In the genomic region with DNA sequence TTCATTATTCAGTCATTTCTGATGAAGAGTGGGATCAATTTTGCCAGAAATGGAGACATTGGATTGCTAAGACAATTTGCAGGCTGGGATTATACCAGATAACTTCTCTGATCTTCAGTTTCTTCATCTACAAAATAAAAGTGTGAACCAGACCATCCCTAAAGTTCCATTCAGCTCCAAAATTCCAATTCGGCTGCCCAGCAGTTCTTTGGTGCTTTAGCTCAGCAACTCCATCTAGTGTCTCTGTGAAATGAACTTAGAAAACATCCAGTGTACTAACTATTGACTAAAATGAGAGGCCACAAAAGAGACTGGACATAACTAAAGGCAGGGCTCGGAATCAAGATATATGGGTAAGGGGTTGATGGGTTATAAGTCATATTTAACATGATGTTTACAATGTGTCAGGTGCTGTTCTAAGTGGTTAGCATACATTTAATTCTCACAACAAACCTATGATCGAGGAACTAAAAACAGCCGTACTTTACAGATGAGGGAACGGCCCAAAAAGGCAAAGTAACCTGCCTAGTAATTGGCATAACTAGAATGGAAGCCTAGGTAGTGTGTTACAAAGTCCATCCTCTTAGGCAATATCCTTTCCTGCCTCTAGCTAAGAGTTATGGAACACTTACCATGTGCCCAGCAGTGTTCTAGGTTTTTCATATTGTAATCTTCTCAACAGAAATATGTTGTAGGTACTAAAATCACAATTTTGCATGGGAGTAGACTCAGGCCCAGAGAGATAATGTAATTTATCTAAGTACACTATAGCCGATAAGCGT, we compare ENCODE assay signal across 10 cellular contexts. TPM values are rescaled to one million over a fixed set of nuclear protein-coding genes. Genes with fewer than 3 reads are reported as not detected.
A peak's percentile ranks its signal among the peaks of the same experiment; 100 is the strongest.
DNase-seq lines count a peak whose midpoint lies in the region; ATAC-seq and TF ChIP-seq lines count a peak whose summit lies in the region.
"Had no signal": no experiment of that assay in that cellular context is flagged by ENCODE, and none has a peak within 500 bp of the region (broad histone marks: within the 10 kb centered on the region; RNA-seq: fewer than 3 reads in every experiment).

No MANE protein-coding gene starts in this region.

- CTCF ChIA-PET in activated CD8-positive, alpha-beta T cell treated with anti-CD3 and anti-CD28 coated beads, Interleukin-2, amount 10 ng/mL, durations not matched to agents 7 days and 5 days (lab: Charles Lee) = interaction anchor here (0.8 to 1.5 kb wide), 2 partner anchors 13 to 50 kb away, joined by 3 to 4 read pairs; no protein-coding TSS in a partner anchor

- no peak overlapping the region for H3K4me3 Mint-ChIP-seq in activated CD8-positive, alpha-beta T cell treated with anti-CD3 and anti-CD28 coated beads, Interleukin-2, amount 10 ng/mL, durations not matched to agents 7 days and 5 days
- H3K4me3 Mint-ChIP-seq: CD8-positive, alpha-beta memory T cell had no signal

- no peaks in the 10 kb centered on the region for H3K9me3 Mint-ChIP-seq in activated CD8-positive, alpha-beta T cell treated with anti-CD3 and anti-CD28 coated beads, Interleukin-2, amount 10 ng/mL, durations not matched to agents 7 days and 5 days (ENCODE audit: insufficient read depth)

- peaks cover 37% of the 10 kb centered on the region for H3K27me3 Mint-ChIP-seq in activated CD8-positive, alpha-beta T cell treated with anti-CD3 and anti-CD28 coated beads, Interleukin-2, amount 10 ng/mL, durations not matched to agents 7 days and 5 days (ENCODE audit: low read depth)

- ATAC-seq in HG03135 (IDR thresholded peaks at IDR 0.05; ENCODE audit: unreplicated experiment) = no peak
- ATAC-seq in HG02852 (IDR thresholded peaks at IDR 0.05; ENCODE audit: unreplicated experiment) = no peak
- ATAC-seq in activated CD8-positive, alpha-beta T cell treated with anti-CD3 and anti-CD28 coated beads, Interleukin-2, amount 10 ng/mL, durations not matched to agents 7 days and 5 days = no peak
- no peak for ATAC-seq in HG02981 (IDR thresholded peaks at IDR 0.05; ENCODE audit: unreplicated experiment)

- no peaks in the 10 kb centered on the region for H3K36me3 Mint-ChIP-seq in activated CD8-positive, alpha-beta T cell treated with anti-CD3 and anti-CD28 coated beads, Interleukin-2, amount 10 ng/mL, durations not matched to agents 7 days and 5 days (ENCODE audit: low read depth)
- H3K36me3 Mint-ChIP-seq: CD8-positive, alpha-beta memory T cell had no signal

- POLR2A ChIA-PET in activated CD8-positive, alpha-beta T cell treated with anti-CD3 and anti-CD28 coated beads, Interleukin-2, amount 10 ng/mL, durations not matched to agents 7 days and 5 days (lab: Charles Lee) = no interaction called here

- DNase-seq in HT-29 (ENCODE audit: low spot score) = peak; percentile 63
- peak; percentile 68 to 76 for DNase-seq in cardiac fibroblast (ENCODE audit: low read depth in 2 of 2)
- peak; percentile 9 for DNase-seq in kidney glomerular epithelial cell (lab: John Stamatoyannopoulos, UW)
- DNase-seq in activated CD8-positive, alpha-beta T cell treated with anti-CD3 and anti-CD28 coated beads, Interleukin-2, amount 10 ng/mL, durations not matched to agents 7 days and 5 days = no peak
- DNase-seq: activated CD8-positive, alpha-beta memory T cell treated with anti-CD3 and anti-CD28 coated beads, Interleukin-2, amount 50 U/mL, for 48 hours; CD8-positive, alpha-beta memory T cell had no signal

- H3K4me1 Mint-ChIP-seq in activated CD8-positive, alpha-beta T cell treated with anti-CD3 and anti-CD28 coated beads, Interleukin-2, amount 10 ng/mL, durations not matched to agents 7 days and 5 days (ENCODE audit: low read depth) = no peaks in the 10 kb centered on the region
- H3K4me1 Mint-ChIP-seq: CD8-positive, alpha-beta memory T cell had no signal

- H3K27ac ChIP-seq in 22Rv1 = no peak overlapping the region

- TF ChIP-seq CTCF in 22Rv1 (IDR thresholded peaks at IDR 0.05) (peak; percentile 63), cardiac fibroblast (IDR thresholded peaks at IDR 0.05; ENCODE audit: low read depth, low read length) (peak; percentile 71)

- no peak overlapping the region for H3K4me3 ChIP-seq in cardiac fibroblast (replicated peaks in 1 of 2; ENCODE audit: low read depth in 2 of 2, low read length in 2 of 2)

- H3K27ac Mint-ChIP-seq in activated CD8-positive, alpha-beta T cell treated with anti-CD3 and anti-CD28 coated beads, Interleukin-2, amount 10 ng/mL, durations not matched to agents 7 days and 5 days = no peak overlapping the region
- H3K27ac Mint-ChIP-seq: CD8-positive, alpha-beta memory T cell had no signal

RNA-seq across cellular contexts. Expression of a gene that starts 17.0 kb away (rescaled TPM):
- 2.7 and 3.9 TPM in 2 replicates for total RNA-seq in HT-29 (2014; rRNA removed; shearing (Covaris generic))
- total RNA-seq in activated CD8-positive, alpha-beta T cell treated with anti-CD3 and anti-CD28 coated beads, Interleukin-2, amount 10 ng/mL, durations not matched to agents 7 days and 5 days = not detected

RNA-seq across cellular contexts. Expression of a gene that starts 17.4 kb away (rescaled TPM):
- 4.2 and 5.9 TPM in 2 replicates for total RNA-seq in HT-29 (2014; rRNA removed; shearing (Covaris generic))
- total RNA-seq in activated CD8-positive, alpha-beta T cell treated with anti-CD3 and anti-CD28 coated beads, Interleukin-2, amount 10 ng/mL, durations not matched to agents 7 days and 5 days = not detected

RNA-seq across cellular contexts. Expression of a gene that starts 21.2 kb away (rescaled TPM):
- total RNA-seq in HT-29 (2014; rRNA removed; shearing (Covaris generic)) = 4.4 and 5.6 TPM in 2 replicates
- total RNA-seq in activated CD8-positive, alpha-beta T cell treated with anti-CD3 and anti-CD28 coated beads, Interleukin-2, amount 10 ng/mL, durations not matched to agents 7 days and 5 days = not detected
